In the genomic region with DNA sequence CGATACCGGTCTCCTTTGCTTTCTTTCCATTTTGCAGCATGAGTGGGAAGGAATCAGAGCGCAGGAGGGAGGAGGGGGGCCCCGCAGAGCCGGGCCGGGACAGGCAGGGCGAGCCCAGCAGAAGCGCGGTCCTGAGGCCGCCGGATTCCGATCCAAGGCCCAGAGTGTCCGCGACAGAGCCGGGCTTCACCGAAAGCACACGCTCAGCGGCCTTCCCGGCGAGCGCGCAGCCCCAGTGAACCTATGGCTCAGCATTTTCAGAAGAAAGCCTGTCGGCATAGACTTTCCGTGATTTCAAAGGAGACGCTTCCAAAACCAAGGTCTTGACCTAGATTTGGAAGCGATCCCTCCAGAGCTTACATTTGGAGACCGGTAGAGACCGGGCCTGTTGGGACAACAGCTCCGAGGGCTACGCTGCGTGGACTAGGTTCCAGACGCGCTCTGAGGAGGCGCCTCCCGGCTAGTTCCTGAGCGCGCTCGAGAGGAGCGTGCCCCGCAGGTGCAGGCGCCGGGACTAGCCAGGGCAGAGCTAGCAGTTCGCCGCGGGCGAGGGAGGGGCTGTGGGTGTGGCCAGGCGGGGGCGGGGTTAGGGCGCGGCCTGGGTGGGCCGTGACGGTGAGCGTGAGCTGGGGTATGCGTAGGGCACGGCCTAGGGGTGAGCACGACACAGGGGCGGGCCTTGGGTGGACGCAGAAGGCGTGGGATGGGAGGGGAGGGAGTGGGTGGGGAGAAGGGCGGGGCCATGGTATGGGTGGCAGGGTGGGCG, we compare ENCODE assay signal across 8 cellular contexts. TPM values are rescaled to one million over a fixed set of nuclear protein-coding genes. Genes with fewer than 3 reads are reported as not detected.
DNase-seq lines count a peak whose midpoint lies in the region; ATAC-seq, FAIRE-seq and TF ChIP-seq lines count a peak whose summit lies in the region.

No MANE protein-coding gene starts in this region.

- peak overlapping the region; percentile 76 for H3K9ac ChIP-seq in adipocyte (ENCODE audit: low read length)

- TF ChIP-seq CTCF in heart left ventricle (IDR thresholded peaks at IDR 0.05) (no peak), upper lobe of left lung (IDR thresholded peaks at IDR 0.05) (no peak)

- intact Hi-C loops in heart left ventricle (cut with DNase I) (loop anchor here in 2 of 10 donors (1.0 to 5.0 kb wide), 2 partner anchors 50 to 157 kb away; partner anchors contain the start of genes JMJD4 (in 1 of the 2) and SNAP47 (in 1 of the 2)), posterior cingulate gyrus (cut with DNase I) (no loop called here)

- H3K4me3 ChIP-seq in adipocyte (ENCODE audit: low read length) (peak overlapping the region; percentile 82), heart left ventricle (peak overlapping the region; percentile 38 to 78 (median 60)), upper lobe of left lung (peak overlapping the region; percentile 47 to 66 (median 62))

- H3K27me3 ChIP-seq in adipocyte (replicated peaks; ENCODE audit: control insufficient read depth, insufficient read depth, low read length): peaks cover 4% of the 10 kb centered on the region
- H3K27me3 ChIP-seq in heart left ventricle: peaks cover 0 to 13% (median 0%) of the 10 kb centered on the region in 9 donors
- no peaks in the 10 kb centered on the region for H3K27me3 ChIP-seq in upper lobe of left lung

- H3K27ac ChIP-seq in heart left ventricle (peak overlapping the region in 11 of 12 donors; percentile 47 to 88 (median 61)), upper lobe of left lung (peak overlapping the region; percentile 55 to 76 (median 68))

- no peak for TF ChIP-seq EP300 in upper lobe of left lung (IDR thresholded peaks at IDR 0.05)

- H3K4me1 ChIP-seq in adipocyte (ENCODE audit: control insufficient read depth, insufficient read depth, low read length) (peaks cover 12% of the 10 kb centered on the region), heart left ventricle (peaks cover 4 to 28% (median 18%) of the 10 kb centered on the region in 12 donors), upper lobe of left lung (peaks cover 19 to 30% (median 23%) of the 10 kb centered on the region in 4 donors)

- DNase-seq in GM12891 (ENCODE audit: insufficient read length, low spot score): peak; percentile 96
- peak; percentile 91 for DNase-seq in NCI-H128 (lab: John Stamatoyannopoulos, UW; ENCODE audit: unreplicated experiment)
- peak; percentile 53 to 81 for DNase-seq in SW 1271 (lab: John Stamatoyannopoulos, UW)
- DNase-seq in adipocyte (ENCODE audit: low read depth): peak; percentile 89
- DNase-seq in heart left ventricle: peak; percentile 90 to 97 (median 92)
- DNase-seq in posterior cingulate gyrus: peak in 8 of 10 donors; percentile 53 to 96 (median 72)
- peak; percentile 97 to 99 for DNase-seq in upper lobe of left lung

- peak; percentile 94 for ATAC-seq in HG02759 (IDR thresholded peaks at IDR 0.05; ENCODE audit: unreplicated experiment)
- peak; percentile 95 to 96 (median 96) for ATAC-seq in heart left ventricle
- ATAC-seq in upper lobe of left lung (ENCODE audit: low FRiP score in 2 of 2): peak; percentile 93 to 97

- whole genome bisulfite sequencing in heart left ventricle, 4 donors: 0 to 1% (median 0%) methylated on average over 11 to 61 of the region's 61 CpGs
- 1% methylated on average over 50 of the region's 61 CpGs; no CpG with 5 or more reads in 1 of the 2 donors for WGBS in upper lobe of left lung, 2 donors

- TF ChIP-seq POLR2A in GM12891 (IDR thresholded peaks at IDR 0.05; ENCODE audit: low read depth, low read length): no peak
- peak in 1 of 2 donors; percentile 48 for TF ChIP-seq POLR2A in heart left ventricle (IDR thresholded peaks at IDR 0.05)
- peak in 3 of 4 donors; percentile 20 to 73 (median 46) for TF ChIP-seq POLR2A in upper lobe of left lung (IDR thresholded peaks at IDR 0.05)

- peak; percentile 99 for FAIRE-seq in GM12891 (lab: Jason Lieb, UNC)

- H3K9me3 ChIP-seq in adipocyte (ENCODE audit: control insufficient read depth, low read length): no peaks in the 10 kb centered on the region
- H3K9me3 ChIP-seq in heart left ventricle: no peaks in the 10 kb centered on the region
- H3K9me3 ChIP-seq in upper lobe of left lung: no peaks in the 10 kb centered on the region

- H3K36me3 ChIP-seq in adipocyte (ENCODE audit: control insufficient read depth, insufficient read depth, low read length, severe bottlenecking): no peaks in the 10 kb centered on the region
- no peaks in the 10 kb centered on the region for H3K36me3 ChIP-seq in heart left ventricle
- H3K36me3 ChIP-seq in upper lobe of left lung: no peaks in the 10 kb centered on the region

TF ChIP-seq in GM12891, 5 proteins besides CTCF, POLR2A, EP300 and RAD21:
- 0 out of 2 replicates have a peak, but pooled peaks have one; percentile 24 for TF ChIP-seq POLR2AphosphoS5 (IDR thresholded peaks at IDR 0.05; ENCODE audit: low read depth, low read length)
- TF ChIP-seq PAX5 (IDR thresholded peaks at IDR 0.05; ENCODE audit: insufficient read depth, low read length, severe bottlenecking): no peak

RNA-seq across cellular contexts. Expression of gene PRSS38, which starts 27.8 kb away (rescaled TPM):
- not detected for polyA plus RNA-seq in GM12891 (2012; ENCODE audit: low read depth, missing spikeins)
- total RNA-seq in heart left ventricle: not detected
- polyA plus RNA-seq in heart left ventricle: not detected
- total RNA-seq in upper lobe of left lung: not detected

RNA-seq across cellular contexts. Expression of gene SNAP47, which starts 52.5 kb away (rescaled TPM):
- polyA plus RNA-seq in GM12891 (2012; ENCODE audit: low read depth, missing spikeins): 21.8 TPM
- 100 to 1,000 TPM in 1 of 9 donors, 10 to 100 TPM in 8; 24.7 to 106 (median 37.9) TPM for total RNA-seq in heart left ventricle
- polyA plus RNA-seq in heart left ventricle: 10 to 100 TPM; 22.1 to 32.5 TPM
- total RNA-seq in upper lobe of left lung: 10 to 100 TPM; 26.7 to 62.9 (median 35.1) TPM

RNA-seq across cellular contexts. Expression of gene JMJD4, which starts 52.6 kb away (rescaled TPM):
- polyA plus RNA-seq in GM12891 (2012; ENCODE audit: low read depth, missing spikeins): 10.5 TPM
- total RNA-seq in heart left ventricle (10 to 100 TPM in 7 of 9 donors, 1 to 10 TPM in 2; 7.8 to 14.1 (median 11.5) TPM), upper lobe of left lung (10 to 100 TPM; 12.6 to 27.2 (median 20.0) TPM)
- polyA plus RNA-seq in heart left ventricle: 10 to 100 TPM in 1 of 2 donors, 1 to 10 TPM in 1; 7.9 to 12.6 TPM

Comparison
In these comparisons a context has a peak if more than half of its experiments do, and no peak if none do; other contexts are left out.
1. Peak in every context shown above with its lines: DNase-seq, ATAC-seq, H3K4me3 ChIP-seq and H3K27ac ChIP-seq.